ENCODE assay signal across 17 cellular contexts in genomic region chr12:102371177-102371576, GRCh38.
"Had no signal": no experiment of that assay in that cellular context is flagged by ENCODE, and none has a peak within 500 bp of the region (broad histone marks: within the 10 kb centered on the region; RNA-seq: fewer than 3 reads in every experiment).

No MANE protein-coding gene starts in this region.

- ATAC-seq: effector memory CD8-positive, alpha-beta T cell; esophagus mucosa; naive thymus-derived CD8-positive, alpha-beta T cell; WTC11 had no signal

- H3K36me3 Mint-ChIP-seq: immature natural killer cell, mesothelial cell of epicardium had no signal

- H3K4me3 Mint-ChIP-seq: central memory CD8-positive, alpha-beta T cell; effector memory CD8-positive, alpha-beta T cell; immature natural killer cell; mesothelial cell of epicardium; naive thymus-derived CD8-positive, alpha-beta T cell; WTC11 had no signal

- H3K27ac ChIP-seq: hepatocyte, left ventricle myocardium inferior, SJCRH30, tibial artery had no signal

- H3K9me3 ChIP-seq: left ventricle myocardium inferior, SJCRH30, tibial artery had no signal

- DNase-seq: activated naive CD4-positive, alpha-beta T cell treated with anti-CD3 and anti-CD28 coated beads, Interleukin-2, amount 50 U/mL, for 16 hours; effector memory CD8-positive, alpha-beta T cell; glutamatergic neuron; immature natural killer cell; left ventricle myocardium inferior; naive thymus-derived CD8-positive, alpha-beta T cell; SJCRH30; stimulated activated naive CD4-positive, alpha-beta T cell treated with Interleukin-2 at 50 U/mL for 16 hours; T-helper 1 cell; T1000; tibial artery had no signal

- H3K36me3 ChIP-seq: left ventricle myocardium inferior, SJCRH30, tibial artery had no signal

- H3K27ac Mint-ChIP-seq: effector memory CD8-positive, alpha-beta T cell; immature natural killer cell; mesothelial cell of epicardium; progenitor cell of endocrine pancreas; WTC11 had no signal

- H3K4me1 Mint-ChIP-seq: immature natural killer cell, mesothelial cell of epicardium, WTC11 had no signal

- H3K27me3 Mint-ChIP-seq: central memory CD8-positive, alpha-beta T cell; effector memory CD8-positive, alpha-beta T cell had no signal

- H3K4me3 ChIP-seq: hepatocyte, left ventricle myocardium inferior, SJCRH30, tibial artery had no signal

- H3K27me3 ChIP-seq: hepatocyte, SJCRH30, tibial artery had no signal

- H3K4me1 ChIP-seq: left ventricle myocardium inferior, SJCRH30, tibial artery had no signal
